Comparison of ENCODE assay signal across 8 cellular contexts in genomic region chr15:51737538-51738305, GRCh38. TPM values are rescaled to one million over a fixed set of nuclear protein-coding genes. Genes with fewer than 3 reads are reported as not detected.
DNase-seq lines count a peak whose midpoint lies in the region; ATAC-seq, FAIRE-seq and TF ChIP-seq lines count a peak whose summit lies in the region.

Gene LYSMD2, minus strand, starts transcription at chr15:51737655. Its CDS starts 33 bp downstream, at chr15:51737622.

- ATAC-seq in HG02571 (IDR thresholded peaks at IDR 0.05; ENCODE audit: unreplicated experiment) = peak; percentile 43
- peak; percentile 90 for ATAC-seq in lung (ENCODE audit: insufficient read depth, low FRiP score)
- ATAC-seq in GM18858 (IDR thresholded peaks at IDR 0.05; ENCODE audit: unreplicated experiment) = no peak

- H3K4me1 ChIP-seq in lung (ENCODE audit: control insufficient read depth in 2 of 2, insufficient read depth in 2 of 2, low read length in 2 of 2) = peaks cover 0 to 4% of the 10 kb centered on the region in 2 donors

- H3K36me3 ChIP-seq in lung (ENCODE audit: control insufficient read depth in 2 of 2, insufficient read depth in 2 of 2, low read length in 2 of 2) = no peaks in the 10 kb centered on the region

- peak within 1 kb of the TSS; percentile 72 for H3K4me3 ChIP-seq in lung

- H3K9me3 ChIP-seq in lung (ENCODE audit: control insufficient read depth in 2 of 2, insufficient read depth in 1 of 2, low read length in 1 of 2) = no peaks in the 10 kb centered on the region

- peak within 1 kb of the TSS; percentile 47 to 89 for H3K27ac ChIP-seq in lung (ENCODE audit: low read depth in 1 of 2, low read length in 1 of 2)

- TF ChIP-seq POLR2A in GM12892 (IDR thresholded peaks at IDR 0.05; ENCODE audit: low read depth, low read length) = peak; percentile 50; the same call in 1 of the 2 replicates

- H3K27me3 ChIP-seq in lung (ENCODE audit: control insufficient read depth, insufficient read depth) = no peaks in the 10 kb centered on the region

- DNase-seq in GM12892 (ENCODE audit: insufficient read length) = peak; percentile 52
- peak; percentile 65 for DNase-seq in NCI-H2171 treated with DMSO at 0.1 percent for 48 hours (lab: John Stamatoyannopoulos, UW)
- DNase-seq in activated CD4-positive, alpha-beta T cell treated with anti-CD3 and anti-CD28 coated beads, Interleukin-2, amount 50 U/mL, for 1 hour = peak; percentile 61
- peak; percentile 70 for DNase-seq in ecto neural progenitor cell (ENCODE audit: low spot score)
- peak; percentile 70 for DNase-seq in lung (ENCODE audit: low spot score)
- DNase-seq in stimulated activated CD4-positive, alpha-beta T cell treated with anti-CD3 and anti-CD28 coated beads, TNF-alpha, amount 100 ng/mL, for 4 hours (ENCODE audit: low read depth in 3 of 3) = peak; percentile 59 to 66 (median 65)

- no peak for TF ChIP-seq CTCF in lung (IDR thresholded peaks at IDR 0.05; ENCODE audit: control extremely low read depth, extremely low read depth)

- 0 to 1% methylated on average over 33 to 63 of the region's 63 CpGs for WGBS in lung, 2 donors

- FAIRE-seq in GM12892 (lab: Jason Lieb, UNC) = peak; percentile 33

RNA-seq across cellular contexts. Expression of gene LYSMD2, which starts in this region (rescaled TPM):
- 46.9 TPM for polyA plus RNA-seq in GM12892 (2012; ENCODE audit: missing spikeins)
- total RNA-seq in lung = 10 to 100 TPM in 1 of 2 donors, 1 to 10 TPM in 1; 8.1 to 12.9 TPM
- polyA plus RNA-seq in lung = 10 to 100 TPM; 14.4 to 17.4 TPM
